ENCODE assay signal across 35 cellular contexts in genomic region chr10:19117419-19117818, GRCh38.
DNase-seq lines count a peak whose midpoint lies in the region; ATAC-seq, FAIRE-seq and TF ChIP-seq lines count a peak whose summit lies in the region.
"Had no signal": no experiment of that assay in that cellular context is flagged by ENCODE, and none has a peak within 500 bp of the region (broad histone marks: within the 10 kb centered on the region; RNA-seq: fewer than 3 reads in every experiment).

No MANE protein-coding gene starts in this region.

- no peak for TF ChIP-seq EP300 in HepG2 (IDR thresholded peaks at IDR 0.05; ENCODE audit: low read depth in 2 of 2, low read length in 2 of 2)
- no peak for TF ChIP-seq EP300 in HepG2 (CRISPR knock-in tag; IDR thresholded peaks at IDR 0.05; ENCODE audit: borderline replicate concordance)
- TF ChIP-seq EP300 in K562 (IDR thresholded peaks at IDR 0.05; ENCODE audit: low read length) = no peak
- no peak for TF ChIP-seq EP300 in H1 (IDR thresholded peaks at IDR 0.05; ENCODE audit: borderline replicate concordance in 1 of 2, low read depth in 2 of 2, low read length in 2 of 2)
- TF ChIP-seq EP300 in gastroesophageal sphincter (IDR thresholded peaks at IDR 0.05) = no peak

- H2BK12ac ChIP-seq in H1 (ENCODE audit: low read depth, low read length) = no peak overlapping the region

- H4K91ac ChIP-seq in IMR-90 (ENCODE audit: insufficient read depth, low read depth, low read length) = no peak overlapping the region
- no peak overlapping the region for H4K91ac ChIP-seq in H1 (replicated peaks; ENCODE audit: insufficient read length, low read length)

- DNase-seq in HepG2 (ENCODE audit: low spot score) (no peak), right lobe of liver (no peak), IMR-90 (no peak), K562 (ENCODE audit: extremely low read depth in 1 of 4, low spot score in 3 of 4) (no peak), H1 (ENCODE audit: low read depth in 1 of 2, low spot score in 2 of 2) (no peak), MG63 (no peak)
- DNase-seq: 8988T; ACHN; AML-193; BE2C; C1 segment of cervical spinal cord; Caco-2; Calu3; CD4-positive, alpha-beta memory T cell; CD4-positive, alpha-beta T cell; CD4-positive, CD25-positive, alpha-beta regulatory T cell; CD8-positive, alpha-beta memory T cell; CD8-positive, alpha-beta T cell; COR-L47; DMS 273 treated with DMSO at 0.1 percent for 48 hours; DMS153; DMS53; DMS79; DMS79 treated with DMSO at 0.1 percent for 48 hours; DND-41; EL had no signal

- H3K4me3 ChIP-seq in HepG2 (replicated peaks in 1 of 3; ENCODE audit: insufficient read depth in 1 of 3, low read depth in 2 of 3, low read length in 3 of 3) = no peak overlapping the region
- H3K4me3 ChIP-seq in right lobe of liver = no peak overlapping the region
- no peak overlapping the region for H3K4me3 ChIP-seq in IMR-90 (ENCODE audit: insufficient read depth, low read depth, low read length)
- H3K4me3 ChIP-seq in K562 = no peak overlapping the region
- H3K4me3 ChIP-seq in H1 (ENCODE audit: extremely low read depth in 1 of 4, insufficient read depth in 2 of 4, low read depth in 3 of 4, low read length in 4 of 4) = no peak overlapping the region
- no peak overlapping the region for H3K4me3 ChIP-seq in MG63
- H3K4me3 ChIP-seq in gastroesophageal sphincter = no peak overlapping the region
- H3K4me3 ChIP-seq: A549; BLaER1; BLaER1 treated with 17β-estradiol and CSF1 and Interleukin-3, amounts not matched to agents 10 nM and 100 nM had no signal

- H3K14ac ChIP-seq in IMR-90 (replicated peaks; ENCODE audit: low read depth, low read length) (no peak overlapping the region), H1 (ENCODE audit: insufficient read length) (no peak overlapping the region)

- H2AK9ac ChIP-seq in IMR-90 (replicated peaks; ENCODE audit: low read depth, low read length, poor library complexity) = no peak overlapping the region

- H2BK15ac ChIP-seq in IMR-90 (ENCODE audit: low read depth, low read length) (no peak overlapping the region), H1 (ENCODE audit: low read length) (no peak overlapping the region)

- H3K9ac ChIP-seq in HepG2 (ENCODE audit: insufficient read depth, low read depth, low read length) (no peak overlapping the region), IMR-90 (ENCODE audit: low read depth, low read length) (no peak overlapping the region), K562 (ENCODE audit: insufficient read depth in 1 of 2, low read depth in 2 of 2, low read length in 2 of 2) (no peak overlapping the region), H1 (replicated peaks in 1 of 4; ENCODE audit: extremely low read depth in 1 of 4, low read depth in 3 of 4, low read length in 3 of 4) (no peak overlapping the region)
- H3K9ac ChIP-seq: BLaER1; BLaER1 treated with 17β-estradiol and CSF1 and Interleukin-3, amounts not matched to agents 10 nM and 100 nM had no signal

- WGBS in HepG2 (ENCODE audit: low lambda C conversion rate) = 4% methylated on average over 1 of the region's 1 CpG
- 58% methylated on average over 1 of the region's 1 CpG for WGBS in right lobe of liver (ENCODE audit: insufficient coverage, low coverage, low lambda C conversion rate, missing lambda C conversion rate)
- WGBS in IMR-90 (ENCODE audit: extremely low coverage in 2 of 2, insufficient read length in 1 of 2), 2 experiments = no CpG with 5 or more reads among the region's 1 CpG
- 0% methylated on average over 1 of the region's 1 CpG for WGBS in K562 (ENCODE audit: insufficient coverage, low coverage, missing lambda C conversion rate)
- 100% methylated on average over 1 of the region's 1 CpG; no CpG with 5 or more reads in 1 of the 2 experiments for WGBS in H1 (ENCODE audit: extremely low coverage in 1 of 2, insufficient coverage in 1 of 2, insufficient read length in 1 of 2, insufficient replicate concordance in 2 of 2, low coverage in 1 of 2, low lambda C conversion rate in 2 of 2, missing lambda C conversion rate in 1 of 2), 2 experiments
- WGBS in gastroesophageal sphincter (ENCODE audit: low coverage in 1 of 2), 2 donors = 71 to 90% methylated on average over 1 of the region's 1 CpG

- no peak for TF ChIP-seq POLR2A in HepG2 (IDR thresholded peaks at IDR 0.05; ENCODE audit: insufficient read depth in 1 of 2, low read depth in 2 of 2, low read length in 2 of 2)
- no peak for TF ChIP-seq POLR2A in right lobe of liver (IDR thresholded peaks at IDR 0.05)
- TF ChIP-seq POLR2A in IMR-90 (IDR thresholded peaks at IDR 0.05; ENCODE audit: low read depth, low read length) = no peak
- no peak for TF ChIP-seq POLR2A in K562 (conservative IDR thresholded peaks at IDR 0.05)
- no peak for TF ChIP-seq POLR2A in H1 (IDR thresholded peaks at IDR 0.05; ENCODE audit: control extremely low read depth in 1 of 2, low read depth in 2 of 2, low read length in 2 of 2)
- TF ChIP-seq POLR2A in gastroesophageal sphincter (IDR thresholded peaks at IDR 0.05) = no peak

- H3K9me3 ChIP-seq in HepG2 (ENCODE audit: low read length) (no peaks in the 10 kb centered on the region), right lobe of liver (no peaks in the 10 kb centered on the region), IMR-90 (ENCODE audit: control insufficient read depth, insufficient read depth, low read length) (no peaks in the 10 kb centered on the region), K562 (replicated peaks; ENCODE audit: control insufficient read depth, insufficient read depth, low read depth, low read length) (no peaks in the 10 kb centered on the region; the same call in 1 of the 2 replicates), H1 (ENCODE audit: insufficient read depth in 2 of 2, low read depth in 1 of 2, low read length in 1 of 2) (peaks cover 2 to 6% of the 10 kb centered on the region in 2 experiments; a peak in 2 of 4 replicates), MG63 (no peaks in the 10 kb centered on the region), gastroesophageal sphincter (no peaks in the 10 kb centered on the region)
- H3K9me3 ChIP-seq: A549; BE2C; BLaER1; BLaER1 treated with 17β-estradiol and CSF1 and Interleukin-3, amounts not matched to agents 10 nM and 100 nM; Caco-2 had no signal

- H2AK5ac ChIP-seq in IMR-90 (ENCODE audit: low read depth, low read length) (no peak overlapping the region), H1 (ENCODE audit: low read depth, low read length) (no peak overlapping the region)

- H3K9me1 ChIP-seq in IMR-90 (ENCODE audit: insufficient read depth, low read length) (no peaks in the 10 kb centered on the region), K562 (ENCODE audit: control insufficient read depth, insufficient read depth, low read length) (no peaks in the 10 kb centered on the region)

- FAIRE-seq in HepG2 (lab: Jason Lieb, UNC) (no peak), K562 (lab: Jason Lieb, UNC) (no peak), H1 (lab: Jason Lieb, UNC) (no peak)
- FAIRE-seq: A204.1, A549, D721Med had no signal

- H2BK5ac ChIP-seq in IMR-90 (ENCODE audit: low read depth, low read length, poor library complexity, severe bottlenecking) = no peak overlapping the region
- H2BK5ac ChIP-seq in H1 (ENCODE audit: low read depth, low read length) = no peak overlapping the region

- H4K5ac ChIP-seq in IMR-90 (ENCODE audit: low read depth, low read length) = no peak overlapping the region
- no peak overlapping the region for H4K5ac ChIP-seq in H1 (ENCODE audit: insufficient read length, low read depth, low read length)

- H3K27ac ChIP-seq in HepG2 (ENCODE audit: extremely low read length, insufficient read depth, low read length) (no peak overlapping the region), right lobe of liver (no peak overlapping the region), IMR-90 (ENCODE audit: insufficient read depth, low read length) (no peak overlapping the region), K562 (ENCODE audit: extremely low read depth, low read depth, low read length) (no peak overlapping the region), H1 (ENCODE audit: low read depth, low read length) (no peak overlapping the region), gastroesophageal sphincter (no peak overlapping the region)
- H3K27ac ChIP-seq: 22Rv1; A549; BLaER1; BLaER1 treated with 17β-estradiol and CSF1 and Interleukin-3, amounts not matched to agents 10 nM and 100 nM; C4-2B had no signal

- POLR2A ChIA-PET in HepG2 (lab: Yijun Ruan, JAX) = no interaction called here
- POLR2A ChIA-PET in IMR-90 (lab: Charles Lee; ENCODE audit: unreplicated experiment) = no interaction called here
- POLR2A ChIA-PET in K562 (lab: Yijun Ruan, JAX) = no interaction called here
- POLR2A ChIA-PET in H1 (lab: Charles Lee; ENCODE audit: partially characterized antibody) = no interaction called here

- H3K79me2 ChIP-seq in HepG2 (ENCODE audit: insufficient read depth, low read length) (no peaks in the 10 kb centered on the region), K562 (ENCODE audit: control insufficient read depth, insufficient read depth, low read length) (no peaks in the 10 kb centered on the region), H1 (ENCODE audit: control insufficient read depth in 1 of 2, insufficient read depth in 2 of 2, low read length in 2 of 2) (no peaks in the 10 kb centered on the region)

- H3K36me3 ChIP-seq in HepG2 (replicated peaks in 1 of 2; ENCODE audit: control insufficient read depth in 1 of 2, insufficient read depth in 2 of 2, low read length in 2 of 2) = no peaks in the 10 kb centered on the region
- no peaks in the 10 kb centered on the region for H3K36me3 ChIP-seq in right lobe of liver
- no peaks in the 10 kb centered on the region for H3K36me3 ChIP-seq in IMR-90 (ENCODE audit: control insufficient read depth, insufficient read depth, low read length)
- H3K36me3 ChIP-seq in K562 (ENCODE audit: control insufficient read depth, insufficient read depth, low read length) = no peaks in the 10 kb centered on the region
- H3K36me3 ChIP-seq in H1 (ENCODE audit: control insufficient read depth in 2 of 4, insufficient read depth in 4 of 4, low read length in 3 of 4) = no peaks in the 10 kb centered on the region
- no peaks in the 10 kb centered on the region for H3K36me3 ChIP-seq in MG63
- no peaks in the 10 kb centered on the region for H3K36me3 ChIP-seq in gastroesophageal sphincter
- H3K36me3 ChIP-seq: BE2C; BLaER1; BLaER1 treated with 17β-estradiol and CSF1 and Interleukin-3, amounts not matched to agents 10 nM and 100 nM had no signal

- H3K4ac ChIP-seq in IMR-90 (ENCODE audit: low read depth, low read length) = no peak overlapping the region
- H3K4ac ChIP-seq in H1 (replicated peaks; ENCODE audit: insufficient read length, low read depth, low read length) = no peak overlapping the region

- no peaks in the 10 kb centered on the region for H3K4me1 ChIP-seq in HepG2 (ENCODE audit: insufficient read depth, low read length)
- no peaks in the 10 kb centered on the region for H3K4me1 ChIP-seq in right lobe of liver
- no peaks in the 10 kb centered on the region for H3K4me1 ChIP-seq in IMR-90 (ENCODE audit: control insufficient read depth, insufficient read depth, low read length)
- H3K4me1 ChIP-seq in K562 (replicated peaks in 1 of 2; ENCODE audit: control insufficient read depth in 2 of 2, insufficient read depth in 2 of 2, low read length in 2 of 2) = no peaks in the 10 kb centered on the region
- peaks cover 0 to 7% (median 4%) of the 10 kb centered on the region in 4 experiments; a peak in 5 of 7 replicates for H3K4me1 ChIP-seq in H1 (replicated peaks in 1 of 4; ENCODE audit: control insufficient read depth in 3 of 4, insufficient read depth in 4 of 4, low read length in 3 of 4)
- H3K4me1 ChIP-seq in gastroesophageal sphincter = no peaks in the 10 kb centered on the region
- H3K4me1 ChIP-seq: A549; BE2C; BLaER1; BLaER1 treated with 17β-estradiol and CSF1 and Interleukin-3, amounts not matched to agents 10 nM and 100 nM; Caco-2 had no signal

- dilution Hi-C loops in IMR-90 (cut with HindIII; ENCODE audit: low sequenced_read_pairs, unreplicated experiment) = no loop called here

- H3K23me2 ChIP-seq in H1 (ENCODE audit: low read depth, low read length) = no peaks in the 10 kb centered on the region

- no peak overlapping the region for H4K8ac ChIP-seq in IMR-90 (ENCODE audit: low read depth in 2 of 2, low read length in 2 of 2)
- no peak overlapping the region for H4K8ac ChIP-seq in H1 (ENCODE audit: extremely low read depth, insufficient read depth, low read length)

- H3K27me3 ChIP-seq in HepG2 (ENCODE audit: control insufficient read depth in 1 of 2, insufficient read depth in 2 of 2, low read length in 2 of 2) = no peaks in the 10 kb centered on the region
- no peaks in the 10 kb centered on the region for H3K27me3 ChIP-seq in right lobe of liver
- no peaks in the 10 kb centered on the region for H3K27me3 ChIP-seq in IMR-90 (ENCODE audit: control insufficient read depth, insufficient read depth, low read length)
- no peaks in the 10 kb centered on the region for H3K27me3 ChIP-seq in K562 (ENCODE audit: control insufficient read depth in 2 of 2, insufficient read depth in 2 of 2, low read length in 2 of 2)
- H3K27me3 ChIP-seq in H1 (replicated peaks in 1 of 4; ENCODE audit: control insufficient read depth in 3 of 4, extremely low read depth in 1 of 4, insufficient read depth in 3 of 4, low read length in 3 of 4) = no peaks in the 10 kb centered on the region
- no peaks in the 10 kb centered on the region for H3K27me3 ChIP-seq in MG63
- no peaks in the 10 kb centered on the region for H3K27me3 ChIP-seq in gastroesophageal sphincter
- H3K27me3 ChIP-seq: BE2C; BLaER1; BLaER1 treated with 17β-estradiol and CSF1 and Interleukin-3, amounts not matched to agents 10 nM and 100 nM had no signal

- H3K79me1 ChIP-seq in IMR-90 (ENCODE audit: low read depth in 1 of 2, low read length in 2 of 2) = no peaks in the 10 kb centered on the region
- no peaks in the 10 kb centered on the region for H3K79me1 ChIP-seq in H1 (ENCODE audit: low read depth, low read length)

- H3K4me2 ChIP-seq in HepG2 (ENCODE audit: low read depth, low read length) (no peak overlapping the region), IMR-90 (ENCODE audit: low read depth, low read length) (no peak overlapping the region), K562 (ENCODE audit: insufficient read depth, low read length) (no peak overlapping the region), H1 (ENCODE audit: insufficient read depth in 1 of 2, low read depth in 2 of 2, low read length in 2 of 2) (no peak overlapping the region)
- H3K4me2 ChIP-seq: A549; BLaER1; BLaER1 treated with 17β-estradiol and CSF1 and Interleukin-3, amounts not matched to agents 10 nM and 100 nM had no signal

- BruUV-seq in HepG2 (replicated peaks; lab: Mats Ljungman, UMichigan) (no TSS peak), IMR-90 (replicated peaks; lab: Mats Ljungman, UMichigan) (no TSS peak), K562 (replicated peaks; lab: Mats Ljungman, UMichigan) (no TSS peak)

- no peak overlapping the region for H3K18ac ChIP-seq in IMR-90 (ENCODE audit: low read depth, low read length)
- H3K18ac ChIP-seq in H1 (ENCODE audit: extremely low read depth, low read length) = no peak overlapping the region

- H2BK20ac ChIP-seq in IMR-90 (ENCODE audit: low read depth, low read length) = no peak overlapping the region
- H2BK20ac ChIP-seq in H1 (ENCODE audit: low read length) = no peak overlapping the region

- no peak overlapping the region for H3K56ac ChIP-seq in IMR-90 (ENCODE audit: extremely low read depth, insufficient read depth, low read length)
- H3K56ac ChIP-seq in H1 (replicated peaks; ENCODE audit: insufficient read length, low read depth, low read length) = no peak overlapping the region

- H4K20me1 ChIP-seq in HepG2 (ENCODE audit: insufficient read depth, low read length) (no peaks in the 10 kb centered on the region), IMR-90 (ENCODE audit: insufficient read depth, low read length) (no peaks in the 10 kb centered on the region), K562 (replicated peaks; ENCODE audit: control insufficient read depth, insufficient read depth, low read length) (no peaks in the 10 kb centered on the region), H1 (replicated peaks in 1 of 2; ENCODE audit: control insufficient read depth in 1 of 2, insufficient read depth in 2 of 2, low read length in 2 of 2) (no peaks in the 10 kb centered on the region)
- H4K20me1 ChIP-seq: BLaER1; BLaER1 treated with 17β-estradiol and CSF1 and Interleukin-3, amounts not matched to agents 10 nM and 100 nM had no signal

- H3K23ac ChIP-seq in IMR-90 (ENCODE audit: low read depth, low read length) (no peak overlapping the region), H1 (ENCODE audit: insufficient read length) (no peak overlapping the region)

- H2BK120ac ChIP-seq in IMR-90 (ENCODE audit: low read depth, low read length) (no peak overlapping the region), H1 (replicated peaks; ENCODE audit: low read depth, low read length) (no peak overlapping the region)

- ATAC-seq in HepG2 (no peak), right lobe of liver (no peak), IMR-90 (ENCODE audit: low read depth) (no peak), K562 (no peak), GM18498 (IDR thresholded peaks at IDR 0.05; ENCODE audit: unreplicated experiment) (no peak), gastroesophageal sphincter (no peak)
- ATAC-seq: A549; CD8-positive, alpha-beta T cell had no signal

- no peak for TF ChIP-seq CTCF in HepG2 (CRISPR knock-in tag; IDR thresholded peaks at IDR 0.05)
- TF ChIP-seq CTCF in right lobe of liver (IDR thresholded peaks at IDR 0.05) = no peak
- no peak for TF ChIP-seq CTCF in IMR-90 (conservative IDR thresholded peaks at IDR 0.05; ENCODE audit: low read depth, low read length)
- TF ChIP-seq CTCF in K562 (IDR thresholded peaks at IDR 0.05 in 2 of 3, conservative IDR thresholded peaks at IDR 0.05 in 1 of 3; ENCODE audit: insufficient read depth in 2 of 3, low read depth in 1 of 3, low read length in 3 of 3) = no peak
- no peak for TF ChIP-seq CTCF in H1 (IDR thresholded peaks at IDR 0.05; ENCODE audit: control extremely low read depth in 1 of 3, insufficient read depth in 1 of 3, low read depth in 1 of 3, low read length in 3 of 3)
- TF ChIP-seq CTCF in gastroesophageal sphincter (IDR thresholded peaks at IDR 0.05) = no peak

- H2AFZ ChIP-seq in HepG2 (ENCODE audit: low read length) = no peak overlapping the region
- H2AFZ ChIP-seq in IMR-90 (replicated peaks; ENCODE audit: low read length, poor library complexity) = no peak overlapping the region
- no peak overlapping the region for H2AFZ ChIP-seq in K562 (ENCODE audit: low read depth, low read length)
- H2AFZ ChIP-seq in H1 (ENCODE audit: low read length) = no peak overlapping the region

- in situ Hi-C loops in HepG2 (cut with HindIII; ENCODE audit: extremely low pct_ligation_motif_present, low pct_unique_long_range_greater_than_20kb) = no loop called here
- in situ Hi-C loops in IMR-90 (cut with MboI; ENCODE audit: low sequenced_read_pairs) = no loop called here
- in situ Hi-C loops in K562 (cut with MboI) = no loop called here

- CTCF ChIA-PET in HepG2 (lab: Yijun Ruan, JAX; ENCODE audit: low intra/inter-chr PET ratio, low total read pairs) = no interaction called here
- CTCF ChIA-PET in IMR-90 (lab: Yijun Ruan, JAX) = interaction anchor here (0.7 to 1.2 kb wide), 2 partner anchors 8 to 1791 kb away, joined by 3 read pairs; no protein-coding TSS in a partner anchor
- CTCF ChIA-PET in K562 (lab: Yijun Ruan, JAX; ENCODE audit: low intra/inter-chr PET ratio) = no interaction called here
- CTCF ChIA-PET in H1 (lab: Charles Lee; ENCODE audit: partially characterized antibody) = no interaction called here

- intact Hi-C loops in HepG2 (cut with micrococcal nuclease; ENCODE audit: unreplicated experiment) = no loop called here
- intact Hi-C loops in right lobe of liver (cut with DNase I) = no loop called here
- intact Hi-C loops in IMR-90 (cut with micrococcal nuclease) = no loop called here
- intact Hi-C loops in K562 (cut with micrococcal nuclease) = no loop called here

- TF ChIP-seq RAD21 in HepG2 (CRISPR knock-in tag; IDR thresholded peaks at IDR 0.05) (no peak), IMR-90 (IDR thresholded peaks at IDR 0.05; ENCODE audit: low read length) (no peak), K562 (CRISPR knock-in tag; conservative IDR thresholded peaks at IDR 0.05 in 1 of 2, IDR thresholded peaks at IDR 0.05 in 1 of 2) (no peak), H1 (IDR thresholded peaks at IDR 0.05 in 1 of 2, conservative IDR thresholded peaks at IDR 0.05 in 1 of 2; ENCODE audit: low read depth in 2 of 2, low read length in 2 of 2) (no peak)

Comparison
In these comparisons a context has a peak if more than half of its experiments do, and no peak if none do; other contexts are left out.
1. Of the 241 proteins assayed by ChIP-seq in both HepG2 and K562: peak only in HepG2: none; only in K562: none; in both: CEBPB; in neither: 239; mixed calls (peak in some experiments, not most) for 1.